11 cellular contexts compared by ENCODE assay signal in genomic region chr7:8389898-8390642, GRCh38. TPM values are rescaled to one million over a fixed set of nuclear protein-coding genes. Genes with fewer than 3 reads are reported as not detected.
DNase-seq lines count a peak whose midpoint lies in the region; ATAC-seq and TF ChIP-seq lines count a peak whose summit lies in the region.
"Had no signal": no experiment of that assay in that cellular context is flagged by ENCODE, and none has a peak within 500 bp of the region (broad histone marks: within the 10 kb centered on the region; RNA-seq: fewer than 3 reads in every experiment).

No MANE protein-coding gene starts in this region.

- no peaks in the 10 kb centered on the region for H3K27me3 Mint-ChIP-seq in HFFc6 (ENCODE audit: insufficient read depth)

- no peak for TF ChIP-seq CTCF in DND-41 (IDR thresholded peaks at IDR 0.05; ENCODE audit: borderline replicate concordance, extremely low read depth, low read length, poor library complexity, severe bottlenecking)
- TF ChIP-seq CTCF in dorsolateral prefrontal cortex (IDR thresholded peaks at IDR 0.05 in 54 of 56, conservative IDR thresholded peaks at IDR 0.05 in 2 of 56; ENCODE audit: low read depth in 1 of 56, partially characterized antibody in 56 of 56) = peak in 1 of 56 donors; percentile 13
- TF ChIP-seq CTCF in HFFc6 (IDR thresholded peaks at IDR 0.05) = no peak

- H3K79me2 ChIP-seq in DND-41 (ENCODE audit: insufficient read depth, low read length) = no peaks in the 10 kb centered on the region

- no peak overlapping the region for H2AFZ ChIP-seq in DND-41 (ENCODE audit: low read depth, low read length)

- peaks cover 4% of the 10 kb centered on the region; the same call in 1 of the 2 replicates for H3K36me3 Mint-ChIP-seq in HFFc6 (ENCODE audit: low read depth)

- H3K4me1 ChIP-seq in DND-41 (ENCODE audit: insufficient read depth, low read length) = no peaks in the 10 kb centered on the region

- peaks cover 3% of the 10 kb centered on the region for H3K27me3 ChIP-seq in DND-41 (ENCODE audit: insufficient read depth, low read length, poor library complexity)
- H3K27me3 ChIP-seq in dorsolateral prefrontal cortex = peaks cover 0 to 20% (median 0%) of the 10 kb centered on the region in 45 donors
- H3K27me3 ChIP-seq: cardiac muscle cell had no signal

- intact Hi-C loops in dorsolateral prefrontal cortex (cut with DNase I) = no loop called here

- H3K9ac ChIP-seq in DND-41 (ENCODE audit: low read depth, low read length) = no peak overlapping the region

- H3K4me3 ChIP-seq in DND-41 (ENCODE audit: low read depth in 1 of 2, low read length in 2 of 2) = no peak overlapping the region
- H3K4me3 ChIP-seq in dorsolateral prefrontal cortex = peak overlapping the region in 40 of 59 donors; percentile 4 to 60 (median 30)
- H3K4me3 ChIP-seq: cardiac muscle cell, skin epidermis had no signal

- H3K36me3 ChIP-seq in DND-41 (ENCODE audit: insufficient read depth, low read length) = no peaks in the 10 kb centered on the region
- H3K36me3 ChIP-seq: cardiac muscle cell had no signal

- DNase-seq in DND-41 (no peak), NCI-H1436 treated with DMSO at 0.1 percent for 48 hours (lab: John Stamatoyannopoulos, UW) (peak; percentile 61), dorsolateral prefrontal cortex (peak; percentile 4 to 92 (median 84)), myocyte (ENCODE audit: low read depth) (peak; percentile 51), NCI-H1694 treated with DMSO at 0.1 percent for 48 hours (lab: John Stamatoyannopoulos, UW) (no peak), HFFc6 (no peak)
- no peak for DNase-seq in activated naive CD4-positive, alpha-beta T cell treated with anti-CD3 and anti-CD28 coated beads, Interleukin-2, amount 50 U/mL, for 16 hours

- no peak overlapping the region for H3K4me2 ChIP-seq in DND-41 (ENCODE audit: insufficient read depth, low read length)

- H3K4me1 Mint-ChIP-seq in HFFc6 (ENCODE audit: low read depth) = no peaks in the 10 kb centered on the region

- H3K9me3 Mint-ChIP-seq in HFFc6 = peaks cover 38% of the 10 kb centered on the region; the same call in 1 of the 2 replicates

- H3K27ac ChIP-seq in DND-41 (ENCODE audit: low read length) = no peak overlapping the region
- H3K27ac ChIP-seq in dorsolateral prefrontal cortex = peak overlapping the region in 54 of 59 donors; percentile 34 to 96 (median 87)
- H3K27ac ChIP-seq: cardiac muscle cell, skin epidermis had no signal

- no peak overlapping the region for H3K27ac Mint-ChIP-seq in HFFc6

- no peaks in the 10 kb centered on the region for H4K20me1 ChIP-seq in DND-41 (ENCODE audit: insufficient read depth, low read length)

- ATAC-seq in DND-41 (ENCODE audit: insufficient read depth, low read depth) = peak; percentile 55; the same call in 1 of the 3 replicates
- ATAC-seq in HG02870 (IDR thresholded peaks at IDR 0.05; ENCODE audit: unreplicated experiment) = no peak

- no peaks in the 10 kb centered on the region for H3K9me3 ChIP-seq in DND-41 (ENCODE audit: insufficient read depth, low read length, severe bottlenecking)

- H3K4me3 Mint-ChIP-seq in HFFc6 = no peak overlapping the region

RNA-seq across cellular contexts. Expression of gene NXPH1, which starts 43.3 kb away (rescaled TPM):
- total RNA-seq in dorsolateral prefrontal cortex (10 to 100 TPM in 114 of 120 experiments, 1 to 10 TPM in 6; 6.8 to 51.5 (median 21.6) TPM), myocyte (0.13 and 0.36 TPM in 2 replicates)
- not detected for polyA plus RNA-seq in myocyte (2012)
- total RNA-seq in HFFc6 (2021; fragmentation: NEBNext Ultra II Directional; extraction: Animal tissue kit (Norgen Biotek cat#: 25700)) = not detected
- total RNA-seq: subcutaneous adipose tissue had no signal

Comparison
In these comparisons a context has a peak if more than half of its experiments do, and no peak if none do; other contexts are left out.
1. DNase-seq: peak in NCI-H1436 treated with DMSO at 0.1 percent for 48 hours (single experiment), dorsolateral prefrontal cortex (10 of 10) and myocyte (single experiment); none in DND-41 (single experiment), NCI-H1694 treated with DMSO at 0.1 percent for 48 hours (single experiment), HFFc6 (single experiment) and activated naive CD4-positive, alpha-beta T cell treated with anti-CD3 and anti-CD28 coated beads, Interleukin-2, amount 50 U/mL, for 16 hours (single experiment).
2. H3K4me3 ChIP-seq: peak in dorsolateral prefrontal cortex (40 of 59); none in DND-41 (0 of 2).